37 cellular contexts compared by ENCODE assay signal in genomic region chr9:69456201-69456600, GRCh38.
"Had no signal": no experiment of that assay in that cellular context is flagged by ENCODE, and none has a peak within 500 bp of the region (broad histone marks: within the 10 kb centered on the region; RNA-seq: fewer than 3 reads in every experiment).

No MANE protein-coding gene starts in this region.

- H3K27ac Mint-ChIP-seq: activated B cell treated with CpG ODN at 0.5 μM for 24 hours; activated CD4-positive, alpha-beta memory T cell treated with anti-CD3 and anti-CD28 coated beads for 36 hours; activated CD4-positive, alpha-beta T cell treated with anti-CD3 and anti-CD28 coated beads, Interleukin-2, amount 10 ng/mL, durations not matched to agents 24 days and 14 days; activated CD8-positive, alpha-beta T cell treated with anti-CD3 and anti-CD28 coated beads for 36 hours; activated naive CD4-positive, alpha-beta T cell treated with anti-CD3 and anti-CD28 coated beads for 36 hours; activated naive CD4-positive, alpha-beta T cell treated with anti-CD3 and anti-CD28 coated beads, Interleukin-2, amount 50 U/mL, for 72 hours; activated naive CD8-positive, alpha-beta T cell treated with anti-CD3 and anti-CD28 coated beads, Interleukin-2, amount 10 ng/mL, durations not matched to agents 7 days and 5 days; activated naive CD8-positive, alpha-beta T cell treated with anti-CD3 and anti-CD28 coated beads, Interleukin-2, amount 50 U/mL, for 24 hours; activated T-cell treated with anti-CD3 and anti-CD28 coated beads, Interleukin-2, amount 50 U/mL, for 72 hours; activated T-helper 1 cell treated with anti-CD3 and anti-CD28 coated beads, Interleukin-12 subunit alpha, Interleukin-12 subunit beta, Interleukin-2, Interleukin-4 antibody, amounts not matched to agents 30 ng/mL and 10 ng/mL and 1 ng/mL, durations not matched to agents 14 hours and 24 hours and 36 hours; activated T-helper 17 cell treated with anti-CD3 and anti-CD28 coated beads, Interleukin-2, amount 50 U/mL, for 72 hours; brain; T-helper 1 cell treated with Interleukin-12 subunit alpha and Interleukin-12 subunit beta and Interleukin-4 antibody, amounts not matched to agents 30 μg/mL and 1 μg/mL, for 36 hours; T-helper 2 cell treated with Interferon-gamma antibody and Interleukin-4, amounts not matched to agents 5 μg/mL and 100 μg/mL, for 36 hours had no signal

- H3K27me3 Mint-ChIP-seq: activated B cell treated with CpG ODN at 0.5 μM for 24 hours; activated CD4-positive, alpha-beta memory T cell treated with anti-CD3 and anti-CD28 coated beads for 36 hours; activated CD4-positive, alpha-beta T cell treated with anti-CD3 and anti-CD28 coated beads, Interleukin-2, amount 10 ng/mL, durations not matched to agents 24 days and 14 days; activated CD8-positive, alpha-beta T cell treated with anti-CD3 and anti-CD28 coated beads for 36 hours; activated naive CD8-positive, alpha-beta T cell treated with anti-CD3 and anti-CD28 coated beads, Interleukin-2, amount 10 ng/mL, durations not matched to agents 7 days and 5 days; activated naive CD8-positive, alpha-beta T cell treated with anti-CD3 and anti-CD28 coated beads, Interleukin-2, amount 50 U/mL, for 24 hours; activated T-helper 17 cell treated with anti-CD3 and anti-CD28 coated beads, Interleukin-2, amount 50 U/mL, for 72 hours had no signal

- H3K4me3 Mint-ChIP-seq: activated B cell treated with CpG ODN at 0.5 μM for 24 hours; activated CD4-positive, alpha-beta memory T cell treated with anti-CD3 and anti-CD28 coated beads for 36 hours; activated CD4-positive, alpha-beta T cell treated with anti-CD3 and anti-CD28 coated beads, Interleukin-2, amount 10 ng/mL, durations not matched to agents 24 days and 14 days; activated CD8-positive, alpha-beta T cell treated with anti-CD3 and anti-CD28 coated beads for 36 hours; activated naive CD4-positive, alpha-beta T cell treated with anti-CD3 and anti-CD28 coated beads for 36 hours; activated naive CD8-positive, alpha-beta T cell treated with anti-CD3 and anti-CD28 coated beads, Interleukin-2, amount 10 ng/mL, durations not matched to agents 7 days and 5 days; activated naive CD8-positive, alpha-beta T cell treated with anti-CD3 and anti-CD28 coated beads, Interleukin-2, amount 50 U/mL, for 24 hours; activated T-cell treated with anti-CD3 and anti-CD28 coated beads, Interleukin-2, amount 50 U/mL, for 4 hours; activated T-cell treated with anti-CD3 and anti-CD28 coated beads, Interleukin-2, amount 50 U/mL, for 72 hours; activated T-helper 1 cell treated with anti-CD3 and anti-CD28 coated beads, Interleukin-12 subunit alpha, Interleukin-12 subunit beta, Interleukin-2, Interleukin-4 antibody, amounts not matched to agents 30 ng/mL and 10 ng/mL and 1 ng/mL, durations not matched to agents 14 hours and 24 hours and 36 hours; activated T-helper 17 cell treated with anti-CD3 and anti-CD28 coated beads, Interleukin-2, amount 50 U/mL, for 72 hours; brain; central memory CD8-positive, alpha-beta T cell; T-helper 1 cell treated with Interleukin-12 subunit alpha and Interleukin-12 subunit beta and Interleukin-4 antibody, amounts not matched to agents 30 μg/mL and 1 μg/mL, for 36 hours; T-helper 2 cell treated with Interferon-gamma antibody and Interleukin-4, amounts not matched to agents 5 μg/mL and 100 μg/mL, for 36 hours had no signal

- DNase-seq: activated B cell treated with CpG ODN at 0.5 μM for 24 hours; activated CD4-positive, alpha-beta memory T cell treated with anti-CD3 and anti-CD28 coated beads for 36 hours; activated CD4-positive, alpha-beta T cell treated with anti-CD3 and anti-CD28 coated beads for 4 hours; activated CD4-positive, alpha-beta T cell treated with anti-CD3 and anti-CD28 coated beads, Interleukin-2, amount 10 ng/mL, durations not matched to agents 24 days and 14 days; activated CD4-positive, alpha-beta T cell treated with anti-CD3 and anti-CD28 coated beads, Interleukin-2, amount 50 U/mL, for 1 hour; activated CD4-positive, alpha-beta T cell treated with anti-CD3 and anti-CD28 coated beads, Interleukin-2, amount 50 U/mL, for 4 hours; activated CD4-positive, CD25-positive, alpha-beta regulatory T cell treated with anti-CD3 and anti-CD28 coated beads, Interleukin-2, amount 50 U/mL, for 72 hours; activated CD8-positive, alpha-beta memory T cell treated with anti-CD3 and anti-CD28 coated beads, Interleukin-2, amount 50 U/mL, for 4 hours; activated CD8-positive, alpha-beta T cell treated with anti-CD3 and anti-CD28 coated beads for 36 hours; activated effector memory CD4-positive, alpha-beta T cell treated with anti-CD3 and anti-CD28 coated beads, Interleukin-2, amount 50 U/mL, for 16 hours; activated gamma-delta T cell treated with Interleukin-2 at 50 U/mL for 16 hours; activated naive CD4-positive, alpha-beta T cell; activated naive CD4-positive, alpha-beta T cell treated with anti-CD3 and anti-CD28 coated beads for 36 hours; activated naive CD4-positive, alpha-beta T cell treated with anti-CD3 and anti-CD28 coated beads, Interleukin-2, amount 50 U/mL, for 16 hours; activated naive CD8-positive, alpha-beta T cell treated with anti-CD3 and anti-CD28 coated beads, Interleukin-2, amount 10 ng/mL, durations not matched to agents 7 days and 5 days; activated naive CD8-positive, alpha-beta T cell treated with anti-CD3 and anti-CD28 coated beads, Interleukin-2, amount 50 U/mL, for 24 hours; activated T-cell treated with anti-CD3 and anti-CD28 coated beads for 4 hours; activated T-cell treated with anti-CD3 and anti-CD28 coated beads, Interleukin-2, amount 50 U/mL, for 1 hour; activated T-cell treated with anti-CD3 and anti-CD28 coated beads, Interleukin-2, amount 50 U/mL, for 4 hours; activated T-cell treated with anti-CD3 and anti-CD28 coated beads, Interleukin-2, amount 50 U/mL, for 72 hours; amygdala; anterior cingulate cortex; caudate nucleus; cerebellar nuclear complex; T-helper 1 cell; T-helper 2 cell; T-helper 9 cell had no signal

- H3K36me3 ChIP-seq: cardiac muscle cell had no signal

- H3K27me3 ChIP-seq: ascending aorta, cardiac muscle cell had no signal

- ATAC-seq: activated CD8-positive, alpha-beta T cell treated with anti-CD3 and anti-CD28 coated beads for 36 hours; activated naive CD4-positive, alpha-beta T cell treated with anti-CD3 and anti-CD28 coated beads, Interleukin-2, amount 50 U/mL, for 72 hours; activated naive CD8-positive, alpha-beta T cell treated with anti-CD3 and anti-CD28 coated beads, Interleukin-2, amount 50 U/mL, for 24 hours; activated T-cell treated with anti-CD3 and anti-CD28 coated beads, Interleukin-2, amount 50 U/mL, for 4 hours; activated T-cell treated with anti-CD3 and anti-CD28 coated beads, Interleukin-2, amount 50 U/mL, for 72 hours; activated T-helper 17 cell treated with anti-CD3 and anti-CD28 coated beads, Interleukin-2, amount 50 U/mL, for 72 hours had no signal

- H3K9me3 Mint-ChIP-seq: activated B cell treated with CpG ODN at 0.5 μM for 24 hours; activated CD4-positive, alpha-beta memory T cell treated with anti-CD3 and anti-CD28 coated beads for 36 hours; activated CD4-positive, alpha-beta T cell treated with anti-CD3 and anti-CD28 coated beads, Interleukin-2, amount 10 ng/mL, durations not matched to agents 24 days and 14 days; activated CD8-positive, alpha-beta T cell treated with anti-CD3 and anti-CD28 coated beads for 36 hours; activated naive CD4-positive, alpha-beta T cell treated with anti-CD3 and anti-CD28 coated beads for 36 hours; activated naive CD4-positive, alpha-beta T cell treated with anti-CD3 and anti-CD28 coated beads, Interleukin-2, amount 50 U/mL, for 72 hours; activated naive CD8-positive, alpha-beta T cell treated with anti-CD3 and anti-CD28 coated beads, Interleukin-2, amount 10 ng/mL, durations not matched to agents 7 days and 5 days; activated naive CD8-positive, alpha-beta T cell treated with anti-CD3 and anti-CD28 coated beads, Interleukin-2, amount 50 U/mL, for 24 hours; activated T-cell treated with anti-CD3 and anti-CD28 coated beads, Interleukin-2, amount 50 U/mL, for 4 hours; activated T-cell treated with anti-CD3 and anti-CD28 coated beads, Interleukin-2, amount 50 U/mL, for 72 hours; activated T-helper 1 cell treated with anti-CD3 and anti-CD28 coated beads, Interleukin-12 subunit alpha, Interleukin-12 subunit beta, Interleukin-2, Interleukin-4 antibody, amounts not matched to agents 30 ng/mL and 10 ng/mL and 1 ng/mL, durations not matched to agents 14 hours and 24 hours and 36 hours; activated T-helper 17 cell treated with anti-CD3 and anti-CD28 coated beads, Interleukin-2, amount 50 U/mL, for 72 hours; central memory CD8-positive, alpha-beta T cell; T-helper 1 cell treated with Interleukin-12 subunit alpha and Interleukin-12 subunit beta and Interleukin-4 antibody, amounts not matched to agents 30 μg/mL and 1 μg/mL, for 36 hours; T-helper 2 cell treated with Interferon-gamma antibody and Interleukin-4, amounts not matched to agents 5 μg/mL and 100 μg/mL, for 36 hours had no signal

- H3K9me3 ChIP-seq: ascending aorta had no signal

- H3K27ac ChIP-seq: ascending aorta, cardiac muscle cell, VCaP had no signal

- H3K4me1 Mint-ChIP-seq: activated B cell treated with CpG ODN at 0.5 μM for 24 hours; activated CD4-positive, alpha-beta T cell treated with anti-CD3 and anti-CD28 coated beads, Interleukin-2, amount 10 ng/mL, durations not matched to agents 24 days and 14 days; activated naive CD8-positive, alpha-beta T cell treated with anti-CD3 and anti-CD28 coated beads, Interleukin-2, amount 10 ng/mL, durations not matched to agents 7 days and 5 days; central memory CD8-positive, alpha-beta T cell had no signal

- H3K4me3 ChIP-seq: ascending aorta, cardiac muscle cell had no signal

- H3K36me3 Mint-ChIP-seq: activated CD4-positive, alpha-beta memory T cell treated with anti-CD3 and anti-CD28 coated beads for 36 hours; activated naive CD4-positive, alpha-beta T cell treated with anti-CD3 and anti-CD28 coated beads, Interleukin-2, amount 50 U/mL, for 72 hours; activated naive CD8-positive, alpha-beta T cell treated with anti-CD3 and anti-CD28 coated beads, Interleukin-2, amount 10 ng/mL, durations not matched to agents 7 days and 5 days had no signal

- H3K4me1 ChIP-seq: ascending aorta had no signal
